In genomic region chr12:114342651-114343050, GRCh38 we compare ENCODE assay signal across 18 cellular contexts.
DNase-seq lines count a peak whose midpoint lies in the region; TF ChIP-seq lines count a peak whose summit lies in the region.
"Had no signal": no experiment of that assay in that cellular context is flagged by ENCODE, and none has a peak within 500 bp of the region (broad histone marks: within the 10 kb centered on the region; RNA-seq: fewer than 3 reads in every experiment).

No MANE protein-coding gene starts in this region.

- H3K27ac ChIP-seq in Peyer's patch: no peak overlapping the region
- H3K27ac ChIP-seq: C4-2B, HL-60 had no signal

- no peak overlapping the region for H3K4me3 ChIP-seq in AG10803 (ENCODE audit: low read length)
- H3K4me3 ChIP-seq in fibroblast of mammary gland (ENCODE audit: control insufficient read depth, low read depth, low read length): no peak overlapping the region
- H3K4me3 ChIP-seq in Peyer's patch: no peak overlapping the region
- H3K4me3 ChIP-seq: GM12878, HAP-1 had no signal

- no peaks in the 10 kb centered on the region for H3K36me3 ChIP-seq in Peyer's patch
- H3K36me3 ChIP-seq: HAP-1 had no signal

- H3K9me3 ChIP-seq in Peyer's patch: no peaks in the 10 kb centered on the region
- H3K9me3 ChIP-seq: HAP-1 had no signal

- peak; percentile 29 for DNase-seq in AG10803 (ENCODE audit: low read depth)
- peak; percentile 10 for DNase-seq in GM04504 (ENCODE audit: low read depth)
- peak; percentile 4 for DNase-seq in HT1080 (ENCODE audit: low read depth)
- DNase-seq in fibroblast of mammary gland (ENCODE audit: low read depth): peak; percentile 65
- no peak for DNase-seq in DMS53 treated with DMSO at 0.1 percent for 48 hours (lab: John Stamatoyannopoulos, UW; ENCODE audit: unreplicated experiment)
- DNase-seq in Peyer's patch: no peak
- DNase-seq in kidney glomerular epithelial cell (lab: John Stamatoyannopoulos, UW): no peak
- no peak for DNase-seq in GM20000 (ENCODE audit: low spot score)
- DNase-seq: 8988T; CD4-positive, alpha-beta memory T cell; DMS79 treated with DMSO at 0.1 percent for 48 hours; GF-D8; GOT3; KBM-7 had no signal

- H3K27me3 ChIP-seq in Peyer's patch: no peaks in the 10 kb centered on the region

- TF ChIP-seq POLR2A in Peyer's patch (IDR thresholded peaks at IDR 0.05): no peak

- no peaks in the 10 kb centered on the region for H3K4me1 ChIP-seq in Peyer's patch
- H3K4me1 ChIP-seq: HAP-1 had no signal

- TF ChIP-seq CTCF in AG10803 (conservative IDR thresholded peaks at IDR 0.05; ENCODE audit: low read length): no peak
- no peak for TF ChIP-seq CTCF in fibroblast of mammary gland (conservative IDR thresholded peaks at IDR 0.05; ENCODE audit: control insufficient read depth, insufficient read depth, low read depth, low read length)
- no peak for TF ChIP-seq CTCF in Peyer's patch (IDR thresholded peaks at IDR 0.05)
- TF ChIP-seq CTCF in GM20000 (IDR thresholded peaks at IDR 0.05; ENCODE audit: extremely low read depth, missing control alignments): no peak

Comparison
In these comparisons a context has a peak if more than half of its experiments do, and no peak if none do; other contexts are left out.
1. DNase-seq: peak in AG10803 (single experiment), GM04504 (single experiment), HT1080 (single experiment) and fibroblast of mammary gland (single experiment); none in DMS53 treated with DMSO at 0.1 percent for 48 hours (single experiment), Peyer's patch (0 of 3), kidney glomerular epithelial cell (single experiment) and GM20000 (single experiment).